8 cellular contexts compared by ENCODE assay signal in the genomic region with DNA sequence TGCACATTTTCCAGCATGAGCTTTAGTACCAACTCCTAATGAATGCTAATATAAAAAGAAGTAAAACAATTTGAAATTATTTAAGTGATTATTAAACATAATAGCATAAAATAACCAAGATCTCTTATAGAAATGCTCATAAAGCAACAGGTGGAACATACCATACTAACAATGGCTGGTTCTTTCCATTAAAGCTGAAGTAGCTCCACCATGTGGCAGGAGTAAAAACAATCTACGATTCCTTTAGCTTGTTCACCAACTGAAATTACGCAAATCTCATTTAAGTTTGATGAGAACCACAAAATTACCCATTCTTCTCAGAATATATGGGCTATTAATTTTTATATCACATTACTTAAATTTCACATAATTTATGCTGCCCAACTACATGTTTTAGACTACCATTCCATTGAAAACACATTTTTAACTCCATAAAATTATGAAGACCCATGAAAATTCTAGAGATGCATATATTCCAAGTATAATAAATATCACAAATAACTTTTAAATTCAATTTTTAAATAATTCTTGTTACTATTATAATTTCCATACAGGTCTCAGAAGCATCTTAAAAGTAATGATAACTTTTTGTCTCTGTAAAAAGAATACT.
DNase-seq lines count a peak whose midpoint lies in the region; ATAC-seq, FAIRE-seq and TF ChIP-seq lines count a peak whose summit lies in the region.

No MANE protein-coding gene starts in this region.

- H3K4me3 Mint-ChIP-seq in chondrocyte (ENCODE audit: unreplicated experiment) = no peak overlapping the region
- no peak overlapping the region for H3K4me3 Mint-ChIP-seq in activated T-cell treated with anti-CD3 and anti-CD28 coated beads, Interleukin-2, amount 50 U/mL, for 72 hours

- no peaks in the 10 kb centered on the region for H3K36me3 Mint-ChIP-seq in chondrocyte (ENCODE audit: low read depth)
- no peaks in the 10 kb centered on the region for H3K36me3 Mint-ChIP-seq in activated T-cell treated with anti-CD3 and anti-CD28 coated beads, Interleukin-2, amount 50 U/mL, for 72 hours (ENCODE audit: insufficient read depth in 2 of 2)

- no peak overlapping the region for H3K27ac ChIP-seq in A549

- no peak for TF ChIP-seq POLR2A in A549 (IDR thresholded peaks at IDR 0.05; ENCODE audit: low read length)

- H3K4me2 ChIP-seq in A549 = no peak overlapping the region

- in situ Hi-C loops in GM13977 (cut with MboI; ENCODE audit: low pct_unique_long_range_greater_than_20kb, low sequenced_read_pairs, unreplicated experiment) = no loop called here

- H3K4me3 ChIP-seq in A549 = no peak overlapping the region

- 16% methylated on average over 2 of the region's 2 CpGs for WGBS in A549 (ENCODE audit: missing lambda C conversion rate)

- CTCF ChIA-PET in A549 (lab: Yijun Ruan, JAX) = interaction anchor here (0.6 to 7.8 kb wide), 28 partner anchors 9 to 462 kb away, joined by 3 to 138 read pairs (median 4); no protein-coding TSS in a partner anchor

- DNase-seq in A549 (ENCODE audit: low read depth in 1 of 2, low spot score in 1 of 2) (peak; percentile 21 to 70), GM13977 (ENCODE audit: low spot score) (no peak), NCI-H460 (ENCODE audit: extremely low read depth, low read depth) (peak; percentile 77), chondrocyte (ENCODE audit: low spot score) (no peak), mucosa of gallbladder (ENCODE audit: low spot score) (peak; percentile 31)
- DNase-seq in activated T-cell treated with anti-CD3 and anti-CD28 coated beads, Interleukin-2, amount 50 U/mL, for 72 hours = no peak

- H3K4me1 Mint-ChIP-seq in chondrocyte (ENCODE audit: low read depth) = peaks cover 16% of the 10 kb centered on the region
- H3K4me1 Mint-ChIP-seq in activated T-cell treated with anti-CD3 and anti-CD28 coated beads, Interleukin-2, amount 50 U/mL, for 72 hours (ENCODE audit: low read depth) = no peaks in the 10 kb centered on the region

- H3K9me3 ChIP-seq in A549 = no peaks in the 10 kb centered on the region

- no peaks in the 10 kb centered on the region for H3K9me3 Mint-ChIP-seq in chondrocyte (ENCODE audit: low read depth)
- no peaks in the 10 kb centered on the region for H3K9me3 Mint-ChIP-seq in activated T-cell treated with anti-CD3 and anti-CD28 coated beads, Interleukin-2, amount 50 U/mL, for 72 hours

- TF ChIP-seq RAD21 in A549 (conservative IDR thresholded peaks at IDR 0.05 in 1 of 2, IDR thresholded peaks at IDR 0.05 in 1 of 2) = peak; percentile 80 to 85

- ATAC-seq in A549 (peak in 1 of 2 experiments; percentile 74; a peak in 3 of 6 replicates), GM19035 (IDR thresholded peaks at IDR 0.05; ENCODE audit: unreplicated experiment) (no peak), HG03439 (IDR thresholded peaks at IDR 0.05; ENCODE audit: unreplicated experiment) (no peak)
- ATAC-seq in activated T-cell treated with anti-CD3 and anti-CD28 coated beads, Interleukin-2, amount 50 U/mL, for 72 hours (replicated peaks in 1 of 2) = no peak

- TF ChIP-seq CTCF in A549 (IDR thresholded peaks at IDR 0.05) (peak; percentile 90), GM13977 (IDR thresholded peaks at IDR 0.05; ENCODE audit: extremely low read depth, insufficient read depth, missing control alignments) (peak; percentile 64), chondrocyte (IDR thresholded peaks at IDR 0.05) (peak; percentile 94)

- no peak overlapping the region for H3K27ac Mint-ChIP-seq in chondrocyte (ENCODE audit: unreplicated experiment)
- H3K27ac Mint-ChIP-seq in activated T-cell treated with anti-CD3 and anti-CD28 coated beads, Interleukin-2, amount 50 U/mL, for 72 hours = no peak overlapping the region

- no peak for TF ChIP-seq EP300 in A549 (IDR thresholded peaks at IDR 0.05)

- peak; percentile 74 for FAIRE-seq in A549 (lab: Jason Lieb, UNC)

- POLR2A ChIA-PET in A549 (lab: Yijun Ruan, JAX) = interaction anchor here (0.5 kb wide), 1 partner anchor 154 kb away, joined by 4 read pairs; no protein-coding TSS in a partner anchor

- H3K4me1 ChIP-seq in A549 = peaks cover under 1% of the 10 kb centered on the region; the same call in 2 of the 3 replicates

- H3K27me3 Mint-ChIP-seq in chondrocyte (ENCODE audit: low read depth) = peaks cover 6% of the 10 kb centered on the region
- no peaks in the 10 kb centered on the region for H3K27me3 Mint-ChIP-seq in activated T-cell treated with anti-CD3 and anti-CD28 coated beads, Interleukin-2, amount 50 U/mL, for 72 hours (ENCODE audit: low read depth)

TF ChIP-seq in A549, 52 proteins besides CTCF, POLR2A, EP300 and RAD21:
- peak; percentile 94 for TF ChIP-seq SMC3 (IDR thresholded peaks at IDR 0.05)
- TF ChIP-seq CEBPB (IDR thresholded peaks at IDR 0.05) = peak in 1 of 2 experiments; percentile 43; a peak in 2 of 4 replicates
- no peak for TF ChIP-seq HEYL (CRISPR knock-in tag; IDR thresholded peaks at IDR 0.05)

Comparison
In these comparisons a context has a peak if more than half of its experiments do, and no peak if none do; other contexts are left out.
1. DNase-seq: peak in A549 (2 of 2), NCI-H460 (single experiment) and mucosa of gallbladder (single experiment); none in GM13977 (single experiment), chondrocyte (single experiment) and activated T-cell treated with anti-CD3 and anti-CD28 coated beads, Interleukin-2, amount 50 U/mL, for 72 hours (0 of 2).
2. Peak in every context shown above with its lines, with median percentiles within 50 percentile points of each other: CTCF ChIP-seq.